Comparison of ENCODE assay signal across 17 cellular contexts in the genomic region with DNA sequence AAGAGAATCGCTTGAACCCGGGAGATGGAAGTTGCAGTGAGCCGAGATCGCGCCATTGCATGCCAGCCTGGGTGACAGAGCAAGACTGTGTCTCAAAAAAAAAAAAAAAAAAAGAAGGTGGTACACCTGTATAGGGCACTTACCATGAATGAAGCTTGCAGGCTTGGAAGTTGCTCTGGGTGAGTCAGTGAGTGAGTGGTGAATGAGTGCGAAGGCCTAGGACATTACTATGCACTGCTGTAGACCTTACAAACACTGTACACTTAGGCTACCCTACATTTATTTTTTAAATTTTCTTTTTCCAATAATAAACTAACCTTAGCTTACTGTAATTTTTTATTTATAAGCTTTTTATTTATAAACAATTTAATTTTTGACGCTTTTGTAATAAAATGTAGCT.
A peak's percentile ranks its signal among the peaks of the same experiment; 100 is the strongest.
DNase-seq lines count a peak whose midpoint lies in the region; FAIRE-seq and TF ChIP-seq lines count a peak whose summit lies in the region.
"Had no signal": no experiment of that assay in that cellular context is flagged by ENCODE, and none has a peak within 500 bp of the region (broad histone marks: within the 10 kb centered on the region; RNA-seq: fewer than 3 reads in every experiment).

No MANE protein-coding gene starts in this region.

- no peaks in the 10 kb centered on the region for H3K9me3 ChIP-seq in kidney (ENCODE audit: control insufficient read depth in 1 of 2, low read length in 2 of 2)
- H3K9me3 ChIP-seq: A549, BE2C had no signal

- no peaks in the 10 kb centered on the region for H3K36me3 ChIP-seq in kidney (ENCODE audit: control insufficient read depth in 1 of 2, insufficient read depth in 2 of 2, low read length in 2 of 2)
- H3K36me3 ChIP-seq: BE2C had no signal

- no peak overlapping the region for H3K9ac ChIP-seq in kidney (ENCODE audit: low read length in 2 of 2)

- H3K4me3 ChIP-seq in kidney (ENCODE audit: low read length in 2 of 2): no peak overlapping the region
- H3K4me3 ChIP-seq: A549 had no signal

- DNase-seq in ELR (ENCODE audit: low read depth) (peak; percentile 46), M059J (ENCODE audit: low read depth) (peak; percentile 32), kidney (peak; percentile 28), NOMO-1 (lab: John Stamatoyannopoulos, UW; ENCODE audit: unreplicated experiment in 2 of 2) (no peak), D721Med (ENCODE audit: insufficient read length, low spot score) (no peak), NOMO-1 treated with dmso at 0.1 percent for 144 hours (lab: John Stamatoyannopoulos, UW; ENCODE audit: unreplicated experiment) (no peak), NCI-H2081 (lab: John Stamatoyannopoulos, UW) (no peak)
- DNase-seq: BE2C; CD4-positive, alpha-beta memory T cell; DMS153; DND-41; HCEC 1CT; HFFc6 had no signal

- H3K4me1 ChIP-seq in kidney (ENCODE audit: control insufficient read depth in 1 of 2, insufficient read depth in 1 of 2, low read depth in 1 of 2, low read length in 2 of 2): no peaks in the 10 kb centered on the region
- H3K4me1 ChIP-seq: A549, BE2C had no signal

- no peak overlapping the region for H3K27ac ChIP-seq in kidney (ENCODE audit: low read depth in 2 of 2, low read length in 2 of 2)
- H3K27ac ChIP-seq: A549, C4-2B, HL-60 had no signal

- intact Hi-C loops in kidney (cut with DNase I): no loop called here

- FAIRE-seq in TTC549 (lab: Jason Lieb, UNC): peak; percentile 62
- FAIRE-seq in kidney (lab: Jason Lieb, UNC): no peak
- no peak for FAIRE-seq in D721Med (lab: Jason Lieb, UNC)
- FAIRE-seq: A549 had no signal

- TF ChIP-seq CTCF in kidney (IDR thresholded peaks at IDR 0.05; ENCODE audit: borderline replicate concordance, extremely low read depth, insufficient read depth) (no peak), D721Med (IDR thresholded peaks at IDR 0.05; ENCODE audit: insufficient read depth, missing control alignments) (no peak)

Comparison
In these comparisons a context has a peak if more than half of its experiments do, and no peak if none do; other contexts are left out.
1. DNase-seq: peak in ELR (single experiment), M059J (single experiment) and kidney (single experiment); none in NOMO-1 (0 of 2), D721Med (single experiment), NOMO-1 treated with dmso at 0.1 percent for 144 hours (single experiment) and NCI-H2081 (0 of 2).